ENCODE assay signal across 1 cellular context in the genomic region with DNA sequence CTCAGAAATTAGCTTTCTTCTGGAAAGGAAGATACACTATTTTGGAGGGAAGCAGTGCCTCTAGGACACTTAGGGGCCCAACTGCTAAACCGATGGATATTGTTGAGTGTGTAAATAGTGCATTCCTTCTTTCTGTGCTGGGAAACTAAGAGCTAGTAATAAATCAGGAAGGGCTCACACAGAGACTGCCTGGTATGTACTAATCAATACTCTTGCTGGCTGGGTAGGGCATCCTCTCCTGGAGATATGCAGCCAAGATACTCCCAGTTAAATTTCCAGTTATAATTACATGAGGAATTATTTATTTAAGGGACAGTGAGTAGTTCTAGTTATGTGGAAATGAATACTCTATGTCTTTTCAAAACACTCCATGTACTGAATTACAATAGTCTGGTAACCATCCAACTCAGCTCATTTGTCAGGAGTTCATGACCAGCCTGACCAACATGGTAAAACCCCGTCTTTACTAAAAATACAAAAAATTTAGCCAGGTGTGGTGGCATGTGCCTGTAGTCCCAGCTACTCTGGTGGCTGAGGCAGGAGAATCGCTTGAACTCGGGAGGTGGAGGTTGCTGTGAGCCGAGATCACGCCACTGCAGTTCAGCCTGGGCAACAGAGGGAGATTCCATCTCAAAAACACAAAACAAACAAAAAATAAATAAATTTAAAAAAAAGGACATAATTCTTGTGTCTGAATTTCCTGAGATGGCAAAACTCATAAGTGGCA.
TF ChIP-seq lines count a peak whose summit lies in the region.

No MANE protein-coding gene starts in this region.

TF ChIP-seq in HepG2, 621 proteins besides CTCF, POLR2A, EP300 and RAD21 (continued from another document and continues in another):
- TF ChIP-seq, protein P1, sequence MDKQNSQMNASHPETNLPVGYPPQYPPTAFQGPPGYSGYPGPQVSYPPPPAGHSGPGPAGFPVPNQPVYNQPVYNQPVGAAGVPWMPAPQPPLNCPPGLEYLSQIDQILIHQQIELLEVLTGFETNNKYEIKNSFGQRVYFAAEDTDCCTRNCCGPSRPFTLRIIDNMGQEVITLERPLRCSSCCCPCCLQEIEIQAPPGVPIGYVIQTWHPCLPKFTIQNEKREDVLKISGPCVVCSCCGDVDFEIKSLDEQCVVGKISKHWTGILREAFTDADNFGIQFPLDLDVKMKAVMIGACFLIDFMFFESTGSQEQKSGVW (CRISPR knock-in tag; IDR thresholded peaks at IDR 0.05; ENCODE audit: borderline replicate concordance), result no peak
- TF ChIP-seq, protein P2, sequence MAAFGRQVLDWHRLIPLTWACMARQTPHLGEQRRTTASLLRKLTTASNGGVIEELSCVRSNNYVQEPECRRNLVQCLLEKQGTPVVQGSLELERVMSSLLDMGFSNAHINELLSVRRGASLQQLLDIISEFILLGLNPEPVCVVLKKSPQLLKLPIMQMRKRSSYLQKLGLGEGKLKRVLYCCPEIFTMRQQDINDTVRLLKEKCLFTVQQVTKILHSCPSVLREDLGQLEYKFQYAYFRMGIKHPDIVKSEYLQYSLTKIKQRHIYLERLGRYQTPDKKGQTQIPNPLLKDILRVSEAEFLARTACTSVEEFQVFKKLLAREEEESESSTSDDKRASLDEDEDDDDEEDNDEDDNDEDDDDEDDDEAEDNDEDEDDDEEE (CRISPR knock-in tag; IDR thresholded peaks at IDR 0.05), result no peak
- TF ChIP-seq FIP1L1 (IDR thresholded peaks at IDR 0.05; ENCODE audit: borderline replicate concordance, insufficient read depth, low read depth, low read length) (no peak), ZBTB21 (CRISPR knock-in tag; IDR thresholded peaks at IDR 0.05) (no peak), ZBTB38 (CRISPR knock-in tag; IDR thresholded peaks at IDR 0.05) (no peak), ZNF329 (CRISPR knock-in tag; IDR thresholded peaks at IDR 0.05; ENCODE audit: low read depth) (no peak), FOXK2 (IDR thresholded peaks at IDR 0.05) (no peak), HOXA7 (CRISPR knock-in tag; IDR thresholded peaks at IDR 0.05) (no peak), ZNF607 (CRISPR knock-in tag; IDR thresholded peaks at IDR 0.05; ENCODE audit: borderline replicate concordance) (0 out of 2 replicates have a peak, but pooled peaks have one; percentile 44), SRY (CRISPR knock-in tag; IDR thresholded peaks at IDR 0.05) (no peak), SAP130 (CRISPR knock-in tag; IDR thresholded peaks at IDR 0.05; ENCODE audit: low read depth) (peak; percentile 51), CHD2 (IDR thresholded peaks at IDR 0.05; ENCODE audit: low read depth, low read length) (no peak), NCOA5 (CRISPR knock-in tag; IDR thresholded peaks at IDR 0.05) (no peak), MBD4 (IDR thresholded peaks at IDR 0.05; ENCODE audit: borderline replicate concordance, low read length) (no peak), PHF20 (CRISPR knock-in tag; IDR thresholded peaks at IDR 0.05) (no peak), FOXA1 (IDR thresholded peaks at IDR 0.05) (no peak), FOXA1 (CRISPR knock-in tag; IDR thresholded peaks at IDR 0.05) (peak; percentile 51; the same call in 1 of the 2 replicates), DNMT3B (CRISPR knock-in tag; conservative IDR thresholded peaks at IDR 0.05) (no peak), ZNF382 (CRISPR knock-in tag; IDR thresholded peaks at IDR 0.05; ENCODE audit: borderline replicate concordance) (no peak), LCORL (IDR thresholded peaks at IDR 0.05) (no peak), LCORL (CRISPR knock-in tag; IDR thresholded peaks at IDR 0.05) (no peak), RFX5 (IDR thresholded peaks at IDR 0.05; ENCODE audit: low read depth, low read length) (no peak), HNF4G (IDR thresholded peaks at IDR 0.05; ENCODE audit: borderline replicate concordance, low read depth, low read length) (no peak), HNF4G (CRISPR knock-in tag; IDR thresholded peaks at IDR 0.05; ENCODE audit: borderline replicate concordance, low read depth) (no peak), ZBTB1 (CRISPR knock-in tag; IDR thresholded peaks at IDR 0.05; ENCODE audit: borderline replicate concordance) (no peak), RORA (CRISPR knock-in tag; IDR thresholded peaks at IDR 0.05) (no peak), ATRX (CRISPR knock-in tag; IDR thresholded peaks at IDR 0.05; ENCODE audit: borderline replicate concordance) (no peak), SMAD1 (CRISPR knock-in tag; IDR thresholded peaks at IDR 0.05; ENCODE audit: borderline replicate concordance, low read depth) (no peak), HDAC6 (IDR thresholded peaks at IDR 0.05; ENCODE audit: low read depth, low read length) (no peak), PCBP1 (IDR thresholded peaks at IDR 0.05; ENCODE audit: borderline replicate concordance, low read depth, low read length) (no peak), TSC22D2 (CRISPR knock-in tag; IDR thresholded peaks at IDR 0.05; ENCODE audit: borderline replicate concordance) (no peak), HHEX (CRISPR knock-in tag; IDR thresholded peaks at IDR 0.05) (no peak)
- TF ChIP-seq, protein P3, sequence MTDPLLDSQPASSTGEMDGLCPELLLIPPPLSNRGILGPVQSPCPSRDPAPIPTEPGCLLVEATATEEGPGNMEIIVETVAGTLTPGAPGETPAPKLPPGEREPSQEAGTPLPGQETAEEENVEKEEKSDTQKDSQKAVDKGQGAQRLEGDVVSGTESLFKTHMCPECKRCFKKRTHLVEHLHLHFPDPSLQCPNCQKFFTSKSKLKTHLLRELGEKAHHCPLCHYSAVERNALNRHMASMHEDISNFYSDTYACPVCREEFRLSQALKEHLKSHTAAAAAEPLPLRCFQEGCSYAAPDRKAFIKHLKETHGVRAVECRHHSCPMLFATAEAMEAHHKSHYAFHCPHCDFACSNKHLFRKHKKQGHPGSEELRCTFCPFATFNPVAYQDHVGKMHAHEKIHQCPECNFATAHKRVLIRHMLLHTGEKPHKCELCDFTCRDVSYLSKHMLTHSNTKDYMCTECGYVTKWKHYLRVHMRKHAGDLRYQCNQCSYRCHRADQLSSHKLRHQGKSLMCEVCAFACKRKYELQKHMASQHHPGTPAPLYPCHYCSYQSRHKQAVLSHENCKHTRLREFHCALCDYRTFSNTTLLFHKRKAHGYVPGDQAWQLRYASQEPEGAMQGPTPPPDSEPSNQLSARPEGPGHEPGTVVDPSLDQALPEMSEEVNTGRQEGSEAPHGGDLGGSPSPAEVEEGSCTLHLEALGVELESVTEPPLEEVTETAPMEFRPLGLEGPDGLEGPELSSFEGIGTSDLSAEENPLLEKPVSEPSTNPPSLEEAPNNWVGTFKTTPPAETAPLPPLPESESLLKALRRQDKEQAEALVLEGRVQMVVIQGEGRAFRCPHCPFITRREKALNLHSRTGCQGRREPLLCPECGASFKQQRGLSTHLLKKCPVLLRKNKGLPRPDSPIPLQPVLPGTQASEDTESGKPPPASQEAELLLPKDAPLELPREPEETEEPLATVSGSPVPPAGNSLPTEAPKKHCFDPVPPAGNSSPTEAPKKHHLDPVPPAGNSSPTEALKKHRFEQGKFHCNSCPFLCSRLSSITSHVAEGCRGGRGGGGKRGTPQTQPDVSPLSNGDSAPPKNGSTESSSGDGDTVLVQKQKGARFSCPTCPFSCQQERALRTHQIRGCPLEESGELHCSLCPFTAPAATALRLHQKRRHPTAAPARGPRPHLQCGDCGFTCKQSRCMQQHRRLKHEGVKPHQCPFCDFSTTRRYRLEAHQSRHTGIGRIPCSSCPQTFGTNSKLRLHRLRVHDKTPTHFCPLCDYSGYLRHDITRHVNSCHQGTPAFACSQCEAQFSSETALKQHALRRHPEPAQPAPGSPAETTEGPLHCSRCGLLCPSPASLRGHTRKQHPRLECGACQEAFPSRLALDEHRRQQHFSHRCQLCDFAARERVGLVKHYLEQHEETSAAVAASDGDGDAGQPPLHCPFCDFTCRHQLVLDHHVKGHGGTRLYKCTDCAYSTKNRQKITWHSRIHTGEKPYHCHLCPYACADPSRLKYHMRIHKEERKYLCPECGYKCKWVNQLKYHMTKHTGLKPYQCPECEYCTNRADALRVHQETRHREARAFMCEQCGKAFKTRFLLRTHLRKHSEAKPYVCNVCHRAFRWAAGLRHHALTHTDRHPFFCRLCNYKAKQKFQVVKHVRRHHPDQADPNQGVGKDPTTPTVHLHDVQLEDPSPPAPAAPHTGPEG (CRISPR knock-in tag; IDR thresholded peaks at IDR 0.05), result no peak
- TF ChIP-seq, protein P4, sequence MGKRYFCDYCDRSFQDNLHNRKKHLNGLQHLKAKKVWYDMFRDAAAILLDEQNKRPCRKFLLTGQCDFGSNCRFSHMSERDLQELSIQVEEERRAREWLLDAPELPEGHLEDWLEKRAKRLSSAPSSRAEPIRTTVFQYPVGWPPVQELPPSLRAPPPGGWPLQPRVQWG (CRISPR knock-in tag; IDR thresholded peaks at IDR 0.05; ENCODE audit: borderline replicate concordance, low read depth), result no peak
- TF ChIP-seq, protein P5, sequence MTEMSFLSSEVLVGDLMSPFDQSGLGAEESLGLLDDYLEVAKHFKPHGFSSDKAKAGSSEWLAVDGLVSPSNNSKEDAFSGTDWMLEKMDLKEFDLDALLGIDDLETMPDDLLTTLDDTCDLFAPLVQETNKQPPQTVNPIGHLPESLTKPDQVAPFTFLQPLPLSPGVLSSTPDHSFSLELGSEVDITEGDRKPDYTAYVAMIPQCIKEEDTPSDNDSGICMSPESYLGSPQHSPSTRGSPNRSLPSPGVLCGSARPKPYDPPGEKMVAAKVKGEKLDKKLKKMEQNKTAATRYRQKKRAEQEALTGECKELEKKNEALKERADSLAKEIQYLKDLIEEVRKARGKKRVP (CRISPR knock-in tag; IDR thresholded peaks at IDR 0.05), result no peak
- TF ChIP-seq, protein P6, sequence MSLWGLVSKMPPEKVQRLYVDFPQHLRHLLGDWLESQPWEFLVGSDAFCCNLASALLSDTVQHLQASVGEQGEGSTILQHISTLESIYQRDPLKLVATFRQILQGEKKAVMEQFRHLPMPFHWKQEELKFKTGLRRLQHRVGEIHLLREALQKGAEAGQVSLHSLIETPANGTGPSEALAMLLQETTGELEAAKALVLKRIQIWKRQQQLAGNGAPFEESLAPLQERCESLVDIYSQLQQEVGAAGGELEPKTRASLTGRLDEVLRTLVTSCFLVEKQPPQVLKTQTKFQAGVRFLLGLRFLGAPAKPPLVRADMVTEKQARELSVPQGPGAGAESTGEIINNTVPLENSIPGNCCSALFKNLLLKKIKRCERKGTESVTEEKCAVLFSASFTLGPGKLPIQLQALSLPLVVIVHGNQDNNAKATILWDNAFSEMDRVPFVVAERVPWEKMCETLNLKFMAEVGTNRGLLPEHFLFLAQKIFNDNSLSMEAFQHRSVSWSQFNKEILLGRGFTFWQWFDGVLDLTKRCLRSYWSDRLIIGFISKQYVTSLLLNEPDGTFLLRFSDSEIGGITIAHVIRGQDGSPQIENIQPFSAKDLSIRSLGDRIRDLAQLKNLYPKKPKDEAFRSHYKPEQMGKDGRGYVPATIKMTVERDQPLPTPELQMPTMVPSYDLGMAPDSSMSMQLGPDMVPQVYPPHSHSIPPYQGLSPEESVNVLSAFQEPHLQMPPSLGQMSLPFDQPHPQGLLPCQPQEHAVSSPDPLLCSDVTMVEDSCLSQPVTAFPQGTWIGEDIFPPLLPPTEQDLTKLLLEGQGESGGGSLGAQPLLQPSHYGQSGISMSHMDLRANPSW (CRISPR knock-in tag; IDR thresholded peaks at IDR 0.05; ENCODE audit: borderline replicate concordance), result no peak
- TF ChIP-seq, protein P7, sequence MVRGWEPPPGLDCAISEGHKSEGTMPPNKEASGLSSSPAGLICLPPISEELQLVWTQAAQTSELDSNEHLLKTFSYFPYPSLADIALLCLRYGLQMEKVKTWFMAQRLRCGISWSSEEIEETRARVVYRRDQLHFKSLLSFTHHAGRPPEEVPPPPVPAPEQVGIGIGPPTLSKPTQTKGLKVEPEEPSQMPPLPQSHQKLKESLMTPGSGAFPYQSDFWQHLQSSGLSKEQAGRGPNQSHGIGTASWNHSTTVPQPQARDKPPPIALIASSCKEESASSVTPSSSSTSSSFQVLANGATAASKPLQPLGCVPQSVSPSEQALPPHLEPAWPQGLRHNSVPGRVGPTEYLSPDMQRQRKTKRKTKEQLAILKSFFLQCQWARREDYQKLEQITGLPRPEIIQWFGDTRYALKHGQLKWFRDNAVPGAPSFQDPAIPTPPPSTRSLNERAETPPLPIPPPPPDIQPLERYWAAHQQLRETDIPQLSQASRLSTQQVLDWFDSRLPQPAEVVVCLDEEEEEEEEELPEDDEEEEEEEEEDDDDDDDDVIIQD (CRISPR knock-in tag; IDR thresholded peaks at IDR 0.05; ENCODE audit: low read depth), result no peak
- TF ChIP-seq, protein P8, sequence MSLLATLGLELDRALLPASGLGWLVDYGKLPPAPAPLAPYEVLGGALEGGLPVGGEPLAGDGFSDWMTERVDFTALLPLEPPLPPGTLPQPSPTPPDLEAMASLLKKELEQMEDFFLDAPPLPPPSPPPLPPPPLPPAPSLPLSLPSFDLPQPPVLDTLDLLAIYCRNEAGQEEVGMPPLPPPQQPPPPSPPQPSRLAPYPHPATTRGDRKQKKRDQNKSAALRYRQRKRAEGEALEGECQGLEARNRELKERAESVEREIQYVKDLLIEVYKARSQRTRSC (CRISPR knock-in tag; IDR thresholded peaks at IDR 0.05; ENCODE audit: low read depth), result no peak
- TF ChIP-seq, protein P9, sequence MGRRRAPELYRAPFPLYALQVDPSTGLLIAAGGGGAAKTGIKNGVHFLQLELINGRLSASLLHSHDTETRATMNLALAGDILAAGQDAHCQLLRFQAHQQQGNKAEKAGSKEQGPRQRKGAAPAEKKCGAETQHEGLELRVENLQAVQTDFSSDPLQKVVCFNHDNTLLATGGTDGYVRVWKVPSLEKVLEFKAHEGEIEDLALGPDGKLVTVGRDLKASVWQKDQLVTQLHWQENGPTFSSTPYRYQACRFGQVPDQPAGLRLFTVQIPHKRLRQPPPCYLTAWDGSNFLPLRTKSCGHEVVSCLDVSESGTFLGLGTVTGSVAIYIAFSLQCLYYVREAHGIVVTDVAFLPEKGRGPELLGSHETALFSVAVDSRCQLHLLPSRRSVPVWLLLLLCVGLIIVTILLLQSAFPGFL (CRISPR knock-in tag; IDR thresholded peaks at IDR 0.05), result no peak
- TF ChIP-seq, protein P10, sequence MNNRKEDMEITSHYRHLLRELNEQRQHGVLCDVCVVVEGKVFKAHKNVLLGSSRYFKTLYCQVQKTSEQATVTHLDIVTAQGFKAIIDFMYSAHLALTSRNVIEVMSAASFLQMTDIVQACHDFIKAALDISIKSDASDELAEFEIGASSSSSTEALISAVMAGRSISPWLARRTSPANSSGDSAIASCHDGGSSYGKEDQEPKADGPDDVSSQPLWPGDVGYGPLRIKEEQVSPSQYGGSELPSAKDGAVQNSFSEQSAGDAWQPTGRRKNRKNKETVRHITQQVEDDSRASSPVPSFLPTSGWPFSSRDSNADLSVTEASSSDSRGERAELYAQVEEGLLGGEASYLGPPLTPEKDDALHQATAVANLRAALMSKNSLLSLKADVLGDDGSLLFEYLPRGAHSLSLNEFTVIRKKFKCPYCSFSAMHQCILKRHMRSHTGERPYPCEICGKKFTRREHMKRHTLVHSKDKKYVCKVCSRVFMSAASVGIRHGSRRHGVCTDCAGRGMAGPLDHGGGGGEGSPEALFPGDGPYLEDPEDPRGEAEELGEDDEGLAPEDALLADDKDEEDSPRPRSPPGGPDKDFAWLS (CRISPR knock-in tag; IDR thresholded peaks at IDR 0.05; ENCODE audit: borderline replicate concordance), result no peak
